In the genomic region with DNA sequence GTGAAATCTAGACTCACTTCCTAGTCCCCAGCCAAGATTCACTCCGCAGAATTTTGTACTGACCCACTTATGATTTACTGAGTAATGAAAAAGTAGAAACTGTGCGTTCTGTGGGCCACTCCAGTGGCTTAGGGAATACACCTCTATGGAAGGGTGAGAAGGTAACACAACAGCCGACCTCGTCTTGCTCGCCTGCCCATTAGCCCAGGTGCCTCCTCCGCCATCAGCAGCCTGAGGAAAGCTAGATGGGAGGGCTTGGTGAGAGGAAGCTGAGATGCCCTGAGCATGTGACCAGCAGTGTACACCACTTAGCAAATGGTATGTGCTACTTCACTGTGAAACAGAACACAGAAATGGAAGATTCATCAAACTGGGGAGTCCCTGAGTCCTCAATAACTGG, we compare ENCODE assay signal across 15 cellular contexts.
A peak's percentile ranks its signal among the peaks of the same experiment; 100 is the strongest.
DNase-seq lines count a peak whose midpoint lies in the region; TF ChIP-seq lines count a peak whose summit lies in the region.
"Had no signal": no experiment of that assay in that cellular context is flagged by ENCODE, and none has a peak within 500 bp of the region (broad histone marks: within the 10 kb centered on the region; RNA-seq: fewer than 3 reads in every experiment).

No MANE protein-coding gene starts in this region.

- peaks cover 52% of the 10 kb centered on the region for H3K4me1 Mint-ChIP-seq in brain
- H3K4me1 Mint-ChIP-seq: B cell had no signal

- H3K36me3 Mint-ChIP-seq in brain = peaks cover 4% of the 10 kb centered on the region
- H3K36me3 Mint-ChIP-seq: CD8-positive, alpha-beta T cell had no signal

- no peaks in the 10 kb centered on the region for H3K36me3 ChIP-seq in left ventricle myocardium inferior
- H3K36me3 ChIP-seq: BLaER1 treated with 17β-estradiol and CSF1 and Interleukin-3, amounts not matched to agents 10 nM and 100 nM had no signal

- H3K4me3 ChIP-seq in left ventricle myocardium inferior (no peak overlapping the region), coronary artery (no peak overlapping the region)
- H3K4me3 ChIP-seq: BLaER1 treated with 17β-estradiol and CSF1 and Interleukin-3, amounts not matched to agents 10 nM and 100 nM had no signal

- peaks cover 0 to 4% (median 3%) of the 10 kb centered on the region in 5 experiments for H3K9me3 Mint-ChIP-seq in brain
- H3K9me3 Mint-ChIP-seq: CD8-positive, alpha-beta T cell; H9 had no signal

- intact Hi-C loops in cardiac septum (cut with DNase I) (no loop called here), left ventricle myocardium inferior (cut with micrococcal nuclease) (no loop called here)

- H3K27ac ChIP-seq in left ventricle myocardium inferior (replicated peaks) = no peak overlapping the region
- no peak overlapping the region for H3K27ac ChIP-seq in coronary artery
- H3K27ac ChIP-seq: BLaER1 treated with 17β-estradiol and CSF1 and Interleukin-3, amounts not matched to agents 10 nM and 100 nM had no signal

- H3K27me3 Mint-ChIP-seq in brain = peaks cover 10% of the 10 kb centered on the region

- TF ChIP-seq CTCF in left ventricle myocardium inferior (IDR thresholded peaks at IDR 0.05; ENCODE audit: borderline replicate concordance) = no peak
- no peak for TF ChIP-seq CTCF in brain (conservative IDR thresholded peaks at IDR 0.05)
- TF ChIP-seq CTCF in coronary artery (IDR thresholded peaks at IDR 0.05) = no peak

- H3K27me3 ChIP-seq in left ventricle myocardium inferior (ENCODE audit: low read depth) = peaks cover 86% of the 10 kb centered on the region
- H3K27me3 ChIP-seq: BLaER1 treated with 17β-estradiol and CSF1 and Interleukin-3, amounts not matched to agents 10 nM and 100 nM had no signal

- H3K4me1 ChIP-seq in left ventricle myocardium inferior = peaks cover 6% of the 10 kb centered on the region

- no peak overlapping the region for H3K4me3 Mint-ChIP-seq in brain
- H3K4me3 Mint-ChIP-seq: B cell; CD8-positive, alpha-beta T cell; H9 had no signal

- H3K27ac Mint-ChIP-seq in brain = peak overlapping the region in 3 of 5 experiments; percentile 38 to 92 (median 76)
- H3K27ac Mint-ChIP-seq: B cell; CD8-positive, alpha-beta T cell; H9 had no signal

- H3K9me3 ChIP-seq in left ventricle myocardium inferior (replicated peaks) = no peaks in the 10 kb centered on the region

- peak; percentile 70 for DNase-seq in cardiac septum (ENCODE audit: low spot score)
- no peak for DNase-seq in left ventricle myocardium inferior
- peak; percentile 18 for DNase-seq in mesenteric fat pad (ENCODE audit: low spot score)
- no peak for DNase-seq in NCI-H187 treated with DMSO at 0.1 percent for 48 hours (lab: John Stamatoyannopoulos, UW)
- no peak for DNase-seq in DMS53 treated with DMSO at 0.1 percent for 48 hours (lab: John Stamatoyannopoulos, UW; ENCODE audit: unreplicated experiment)
- DNase-seq in coronary artery (ENCODE audit: low spot score) = no peak
- DNase-seq: Calu3; CD8-positive, alpha-beta T cell; DMS 273 treated with DMSO at 0.1 percent for 48 hours; DMS53; GOT3; H9 had no signal

Comparison
In these comparisons a context has a peak if more than half of its experiments do, and no peak if none do; other contexts are left out.
1. DNase-seq: peak in cardiac septum (single experiment) and mesenteric fat pad (single experiment); none in left ventricle myocardium inferior (single experiment), NCI-H187 treated with DMSO at 0.1 percent for 48 hours (single experiment), DMS53 treated with DMSO at 0.1 percent for 48 hours (single experiment) and coronary artery (single experiment).